In genomic region chr3:21421096-21421495, GRCh38 we compare ENCODE assay signal across 29 cellular contexts.
"Had no signal": no experiment of that assay in that cellular context is flagged by ENCODE, and none has a peak within 500 bp of the region (broad histone marks: within the 10 kb centered on the region; RNA-seq: fewer than 3 reads in every experiment).

No MANE protein-coding gene starts in this region.

- H3K4me1 Mint-ChIP-seq: activated CD4-positive, alpha-beta T cell treated with anti-CD3 and anti-CD28 coated beads, Interleukin-2, amount 10 ng/mL, durations not matched to agents 24 days and 14 days; activated naive CD4-positive, alpha-beta T cell treated with anti-CD3 and anti-CD28 coated beads, Interleukin-2, amount 50 U/mL, for 24 hours; activated naive CD8-positive, alpha-beta T cell treated with anti-CD3 and anti-CD28 coated beads, Interleukin-2, amount 10 ng/mL, durations not matched to agents 7 days and 5 days; central memory CD8-positive, alpha-beta T cell had no signal

- H3K9me2 ChIP-seq: SK-N-SH had no signal

- H3K9me3 ChIP-seq: ascending aorta, SJSA1, SK-N-SH had no signal

- H3K36me3 Mint-ChIP-seq: activated naive CD4-positive, alpha-beta T cell treated with anti-CD3 and anti-CD28 coated beads, Interleukin-2, amount 50 U/mL, for 24 hours; activated naive CD8-positive, alpha-beta T cell treated with anti-CD3 and anti-CD28 coated beads, Interleukin-2, amount 10 ng/mL, durations not matched to agents 7 days and 5 days had no signal

- H3K4me2 ChIP-seq: SK-N-SH had no signal

- H3K27ac Mint-ChIP-seq: activated CD4-positive, alpha-beta T cell treated with anti-CD3 and anti-CD28 coated beads, Interleukin-2, amount 10 ng/mL, durations not matched to agents 24 days and 14 days; activated CD8-positive, alpha-beta T cell treated with anti-CD3 and anti-CD28 coated beads, Interleukin-2, amount 10 ng/mL, durations not matched to agents 7 days and 5 days; activated naive CD4-positive, alpha-beta T cell treated with anti-CD3 and anti-CD28 coated beads, Interleukin-2, amount 50 U/mL, for 24 hours; activated naive CD8-positive, alpha-beta T cell treated with anti-CD3 and anti-CD28 coated beads, Interleukin-2, amount 10 ng/mL, durations not matched to agents 7 days and 5 days; activated T-cell treated with anti-CD3 and anti-CD28 coated beads, Interleukin-2, amount 50 U/mL, for 24 hours; activated T-helper 2 cell treated with anti-CD3 and anti-CD28 coated beads, Interferon-gamma antibody, Interleukin-2, Interleukin-4, amounts not matched to agents 10 μg/mL and 5 μg/mL and 100 μg/mL, durations not matched to agents 14 hours and 24 hours and 36 hours had no signal

- H3K27me3 ChIP-seq: ascending aorta, cardiac muscle cell, Peyer's patch, SJSA1 had no signal

- H3K36me3 ChIP-seq: cardiac muscle cell, Peyer's patch, SJSA1, WERI-Rb-1 had no signal

- H3K4me1 ChIP-seq: ascending aorta, Peyer's patch, SJSA1 had no signal

- H3K27me3 Mint-ChIP-seq: activated CD4-positive, alpha-beta T cell treated with anti-CD3 and anti-CD28 coated beads, Interleukin-2, amount 10 ng/mL, durations not matched to agents 24 days and 14 days; activated naive CD4-positive, alpha-beta T cell treated with anti-CD3 and anti-CD28 coated beads, Interleukin-2, amount 50 U/mL, for 24 hours; activated naive CD8-positive, alpha-beta T cell treated with anti-CD3 and anti-CD28 coated beads, Interleukin-2, amount 10 ng/mL, durations not matched to agents 7 days and 5 days; activated T-cell treated with anti-CD3 and anti-CD28 coated beads, Interleukin-2, amount 50 U/mL, for 24 hours; central memory CD8-positive, alpha-beta T cell had no signal

- ATAC-seq: activated CD8-positive, alpha-beta T cell treated with anti-CD3 and anti-CD28 coated beads, Interleukin-2, amount 10 ng/mL, durations not matched to agents 7 days and 5 days; K562; PC-3 had no signal

- H3K27ac ChIP-seq: ascending aorta, cardiac muscle cell, Peyer's patch, SJSA1, WERI-Rb-1 had no signal

- H3K4me3 Mint-ChIP-seq: activated CD4-positive, alpha-beta T cell treated with anti-CD3 and anti-CD28 coated beads, Interleukin-2, amount 10 ng/mL, durations not matched to agents 24 days and 14 days; activated CD8-positive, alpha-beta T cell treated with anti-CD3 and anti-CD28 coated beads, Interleukin-2, amount 10 ng/mL, durations not matched to agents 7 days and 5 days; activated naive CD4-positive, alpha-beta T cell treated with anti-CD3 and anti-CD28 coated beads, Interleukin-2, amount 50 U/mL, for 24 hours; activated naive CD8-positive, alpha-beta T cell treated with anti-CD3 and anti-CD28 coated beads, Interleukin-2, amount 10 ng/mL, durations not matched to agents 7 days and 5 days; activated T-cell treated with anti-CD3 and anti-CD28 coated beads, Interleukin-2, amount 50 U/mL, for 24 hours; central memory CD8-positive, alpha-beta T cell had no signal

- H3K9me3 Mint-ChIP-seq: activated CD4-positive, alpha-beta T cell treated with anti-CD3 and anti-CD28 coated beads, Interleukin-2, amount 10 ng/mL, durations not matched to agents 24 days and 14 days had no signal

- H3K4me3 ChIP-seq: ascending aorta, cardiac muscle cell, K562, Peyer's patch, SJSA1 had no signal

- DNase-seq: activated CD4-positive, alpha-beta T cell treated with anti-CD3 and anti-CD28 coated beads, Interleukin-2, amount 10 ng/mL, durations not matched to agents 24 days and 14 days; activated CD4-positive, alpha-beta T cell treated with anti-CD3 and anti-CD28 coated beads, Interleukin-2, amount 50 U/mL, for 4 hours; activated CD8-positive, alpha-beta T cell treated with anti-CD3 and anti-CD28 coated beads, Interleukin-2, amount 10 ng/mL, durations not matched to agents 7 days and 5 days; activated gamma-delta T cell; activated naive CD4-positive, alpha-beta T cell treated with Interleukin-2 at 50 U/mL for 16 hours; activated naive CD8-positive, alpha-beta T cell treated with anti-CD3 and anti-CD28 coated beads, Interleukin-2, amount 10 ng/mL, durations not matched to agents 7 days and 5 days; activated T-cell treated with anti-CD3 and anti-CD28 coated beads, Interleukin-2, amount 50 U/mL, for 24 hours; amygdala; NCI-H1105; NCI-H1417 treated with DMSO at 0.1 percent for 48 hours; NCI-H2029; NCI-H345; NCI-H524 treated with DMSO at 0.1 percent for 48 hours; PC-3; Peyer's patch; RPMI8226; SHP77 treated with DMSO at 0.1 percent for 48 hours; SK-N-SH; T-helper 1 cell; T-helper 2 cell; T-helper 9 cell; WERI-Rb-1 had no signal
